In the genomic region with DNA sequence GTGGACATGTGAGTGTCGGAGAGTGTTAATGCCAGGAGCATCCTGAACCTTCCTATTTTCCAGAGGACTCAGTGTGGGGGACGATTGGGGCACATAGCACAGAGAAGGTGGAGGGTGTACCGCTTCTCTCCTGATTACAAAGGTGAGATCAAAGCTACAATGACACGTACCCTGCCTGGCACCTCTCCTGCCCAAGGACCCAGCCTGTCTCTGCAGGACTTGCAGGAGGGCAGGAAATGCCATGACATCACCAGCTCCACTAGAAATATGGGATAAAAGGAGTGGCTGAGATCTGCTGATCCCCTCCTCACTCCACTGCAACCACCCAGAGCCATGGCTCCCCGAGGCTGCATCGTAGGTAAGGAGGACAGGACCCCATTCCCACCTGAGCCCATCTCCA, we compare ENCODE assay signal across 29 cellular contexts. TPM values are rescaled to one million over a fixed set of nuclear protein-coding genes. Genes with fewer than 3 reads are reported as not detected.
"Had no signal": no experiment of that assay in that cellular context is flagged by ENCODE, and none has a peak within 500 bp of the region (broad histone marks: within the 10 kb centered on the region; RNA-seq: fewer than 3 reads in every experiment).

A gene (plus strand): TSS at position 301 of the 400 bp plus-strand sequence. CDS start 33 bp downstream, at position 334.

- H3K36me3 ChIP-seq: ascending aorta, SJCRH30 had no signal

- H3K27ac Mint-ChIP-seq: activated CD8-positive, alpha-beta memory T cell treated with anti-CD3 and anti-CD28 coated beads, Interleukin-2, amount 10 ng/mL, durations not matched to agents 7 days and 5 days; activated naive CD4-positive, alpha-beta T cell treated with anti-CD3 and anti-CD28 coated beads, Interleukin-2, amount 50 U/mL, for 24 hours; activated T-cell treated with anti-CD3 and anti-CD28 coated beads, Interleukin-2, amount 50 U/mL, for 24 hours; activated T-helper 1 cell treated with anti-CD3 and anti-CD28 coated beads, Interleukin-12 subunit alpha, Interleukin-12 subunit beta, Interleukin-2, Interleukin-4 antibody, amounts not matched to agents 30 ng/mL and 10 ng/mL and 1 ng/mL, durations not matched to agents 14 hours and 24 hours and 36 hours had no signal

- DNase-seq: activated CD4-positive, alpha-beta T cell treated with anti-CD3 and anti-CD28 coated beads for 48 hours; activated CD4-positive, alpha-beta T cell treated with anti-CD3 and anti-CD28 coated beads, Interleukin-2, amount 50 U/mL, for 48 hours; activated CD8-positive, alpha-beta memory T cell treated with anti-CD3 and anti-CD28 coated beads, Interleukin-2, amount 10 ng/mL, durations not matched to agents 7 days and 5 days; activated effector memory CD4-positive, alpha-beta T cell treated with Interleukin-2 at 50 U/mL for 16 hours; activated naive CD4-positive, alpha-beta T cell; activated T-cell treated with anti-CD3 and anti-CD28 coated beads, Interleukin-2, amount 50 U/mL, for 24 hours; body of pancreas; Karpas-422; MM.1S; NCI-H1105; NCI-H1436; NCI-H1694 treated with DMSO at 0.1 percent for 48 hours; NCI-H2029 treated with DMSO at 0.1 percent for 48 hours; NCI-H345; NCI-H510A; NCI-H526 treated with DMSO at 0.1 percent for 48 hours; NCI-H82; Right ventricle myocardium superior; RPMI8226; SJCRH30; SK-N-SH had no signal

- H3K4me3 ChIP-seq: ascending aorta, body of pancreas, K562, SJCRH30 had no signal

- H3K4me1 ChIP-seq: ascending aorta, body of pancreas, SJCRH30 had no signal

- H3K9me2 ChIP-seq: SK-N-SH had no signal

- H3K27me3 ChIP-seq: ascending aorta, body of pancreas had no signal

- H3K9me3 Mint-ChIP-seq: activated naive CD4-positive, alpha-beta T cell treated with anti-CD3 and anti-CD28 coated beads, Interleukin-2, amount 50 U/mL, for 24 hours; activated T-cell treated with anti-CD3 and anti-CD28 coated beads, Interleukin-2, amount 50 U/mL, for 24 hours; activated T-helper 1 cell treated with anti-CD3 and anti-CD28 coated beads, Interleukin-12 subunit alpha, Interleukin-12 subunit beta, Interleukin-2, Interleukin-4 antibody, amounts not matched to agents 30 ng/mL and 10 ng/mL and 1 ng/mL, durations not matched to agents 14 hours and 24 hours and 36 hours had no signal

- ATAC-seq: activated CD4-positive, CD25-positive, alpha-beta regulatory T cell treated with anti-CD3 and anti-CD28 coated beads, Interleukin-2, amount 50 U/mL, for 24 hours; activated CD8-positive, alpha-beta memory T cell treated with anti-CD3 and anti-CD28 coated beads, Interleukin-2, amount 10 ng/mL, durations not matched to agents 7 days and 5 days; body of pancreas; K562; Panc1 had no signal

- H3K27ac ChIP-seq: ascending aorta, body of pancreas, SJCRH30 had no signal

- H3K4me3 Mint-ChIP-seq: activated CD8-positive, alpha-beta memory T cell treated with anti-CD3 and anti-CD28 coated beads, Interleukin-2, amount 10 ng/mL, durations not matched to agents 7 days and 5 days; activated naive CD4-positive, alpha-beta T cell treated with anti-CD3 and anti-CD28 coated beads, Interleukin-2, amount 50 U/mL, for 24 hours; activated T-cell treated with anti-CD3 and anti-CD28 coated beads, Interleukin-2, amount 50 U/mL, for 24 hours; activated T-helper 1 cell treated with anti-CD3 and anti-CD28 coated beads, Interleukin-12 subunit alpha, Interleukin-12 subunit beta, Interleukin-2, Interleukin-4 antibody, amounts not matched to agents 30 ng/mL and 10 ng/mL and 1 ng/mL, durations not matched to agents 14 hours and 24 hours and 36 hours had no signal

- H3K4me2 ChIP-seq: SK-N-SH had no signal

- H3K36me3 Mint-ChIP-seq: activated CD8-positive, alpha-beta memory T cell treated with anti-CD3 and anti-CD28 coated beads, Interleukin-2, amount 10 ng/mL, durations not matched to agents 7 days and 5 days; activated naive CD4-positive, alpha-beta T cell treated with anti-CD3 and anti-CD28 coated beads, Interleukin-2, amount 50 U/mL, for 24 hours had no signal

- H3K9me3 ChIP-seq: ascending aorta, body of pancreas, SJCRH30, SK-N-SH had no signal

RNA-seq across cellular contexts. Expression of the gene that starts here (rescaled TPM):
- total RNA-seq: activated CD8-positive, alpha-beta memory T cell treated with anti-CD3 and anti-CD28 coated beads, Interleukin-2, amount 10 ng/mL, durations not matched to agents 7 days and 5 days; activated T-helper 1 cell treated with anti-CD3 and anti-CD28 coated beads, Interleukin-12 subunit alpha, Interleukin-12 subunit beta, Interleukin-2, Interleukin-4 antibody, amounts not matched to agents 30 ng/mL and 10 ng/mL and 1 ng/mL, durations not matched to agents 14 hours and 24 hours and 36 hours; ascending aorta; body of pancreas; K562; OCI-LY7; Right ventricle myocardium superior; SJCRH30; T-helper 1 cell treated with Interleukin-12 subunit alpha and Interleukin-12 subunit beta and Interleukin-4 antibody, amounts not matched to agents 30 ng/mL and 1 ng/mL, for 36 hours had no signal
- polyA plus RNA-seq: K562, SK-N-SH had no signal
